8 cellular contexts compared by ENCODE assay signal in genomic region chr6:12233693-12234551, GRCh38. TPM values are rescaled to one million over a fixed set of nuclear protein-coding genes. Genes with fewer than 3 reads are reported as not detected.
DNase-seq lines count a peak whose midpoint lies in the region; ATAC-seq, FAIRE-seq and TF ChIP-seq lines count a peak whose summit lies in the region.

No MANE protein-coding gene starts in this region.

- no peak overlapping the region for H3K27ac ChIP-seq in esophagus muscularis mucosa (replicated peaks in 1 of 4)

- TF ChIP-seq EP300 in esophagus muscularis mucosa (IDR thresholded peaks at IDR 0.05): no peak

- WGBS in esophagus muscularis mucosa: 78% methylated on average over 4 of the region's 4 CpGs

- no peak for FAIRE-seq in urothelium cell line (lab: Jason Lieb, UNC)

- intact Hi-C loops in esophagus muscularis mucosa (cut with DNase I): loop anchor here (2.0 to 10.0 kb wide), 2 partner anchors 577 to 649 kb away; no protein-coding TSS in a partner anchor
- intact Hi-C loops in natural killer cell (cut with micrococcal nuclease): loop anchor here (5.0 kb wide), 1 partner anchor 532 kb away; no protein-coding TSS in a partner anchor

- peaks cover 9 to 14% of the 10 kb centered on the region in 2 donors for H3K4me1 Mint-ChIP-seq in natural killer cell

- TF ChIP-seq POLR2A in esophagus muscularis mucosa (IDR thresholded peaks at IDR 0.05; ENCODE audit: low read depth): no peak

- no peaks in the 10 kb centered on the region for H3K9me3 Mint-ChIP-seq in natural killer cell

- H3K27me3 Mint-ChIP-seq in natural killer cell (ENCODE audit: low read depth in 2 of 2): no peaks in the 10 kb centered on the region

- peak; percentile 26 for DNase-seq in ELF-1 (ENCODE audit: low read depth, low spot score)
- peak; percentile 79 for DNase-seq in NCI-H69 (lab: John Stamatoyannopoulos, UW)
- peak; percentile 14 for DNase-seq in activated CD8-positive, alpha-beta memory T cell treated with anti-CD3 and anti-CD28 coated beads, Interleukin-2, amount 50 U/mL, for 1 hour (ENCODE audit: extremely low read depth)
- no peak for DNase-seq in esophagus muscularis mucosa (ENCODE audit: extremely low spot score)
- DNase-seq in natural killer cell: no peak
- peak; percentile 59 for DNase-seq in urothelium cell line (ENCODE audit: low spot score)
- no peak for DNase-seq in HuH-7 (ENCODE audit: low spot score)

- TF ChIP-seq CTCF in esophagus muscularis mucosa (IDR thresholded peaks at IDR 0.05): peak; percentile 68 to 76 (median 76)
- TF ChIP-seq CTCF in natural killer cell (IDR thresholded peaks at IDR 0.05): peak; percentile 46

- H3K4me3 ChIP-seq in esophagus muscularis mucosa: peak overlapping the region in 1 of 4 donors; percentile 12

- H3K4me1 ChIP-seq in esophagus muscularis mucosa: peaks cover 0 to 14% (median 9%) of the 10 kb centered on the region in 4 donors

- H3K27me3 ChIP-seq in esophagus muscularis mucosa: peaks cover 0 to 1% (median 0%) of the 10 kb centered on the region in 4 donors

- H3K36me3 Mint-ChIP-seq in natural killer cell: no peaks in the 10 kb centered on the region

- no peak overlapping the region for H3K4me3 Mint-ChIP-seq in natural killer cell

- no peaks in the 10 kb centered on the region for H3K36me3 ChIP-seq in esophagus muscularis mucosa

- H3K9me3 ChIP-seq in esophagus muscularis mucosa: no peaks in the 10 kb centered on the region

- peak; percentile 84 for ATAC-seq in HG02870 (IDR thresholded peaks at IDR 0.05; ENCODE audit: unreplicated experiment)
- ATAC-seq in natural killer cell: peak; percentile 18 to 67 (median 62)

- no peak overlapping the region for H3K27ac Mint-ChIP-seq in natural killer cell

RNA-seq across cellular contexts. Expression of gene EDN1, which starts 56.2 kb away (rescaled TPM):
- total RNA-seq in esophagus muscularis mucosa (10 to 100 TPM in 3 of 4 donors, 1 to 10 TPM in 1; 5.4 to 29.1 (median 23.0) TPM), natural killer cell (1 to 10 TPM in 1 of 3 donors, under 1 TPM in 2; 0.63 to 1.5 (median 0.71) TPM)

Comparison
In these comparisons a context has a peak if more than half of its experiments do, and no peak if none do; other contexts are left out.
1. DNase-seq: peak in ELF-1 (single experiment), NCI-H69 (single experiment), activated CD8-positive, alpha-beta memory T cell treated with anti-CD3 and anti-CD28 coated beads, Interleukin-2, amount 50 U/mL, for 1 hour (single experiment) and urothelium cell line (single experiment); none in esophagus muscularis mucosa (single experiment), natural killer cell (single experiment) and HuH-7 (single experiment).